ENCODE assay signal across 1 cellular context in genomic region chr3:61537366-61537765, GRCh38.
TF ChIP-seq lines count a peak whose summit lies in the region.

No MANE protein-coding gene starts in this region.

TF ChIP-seq in HepG2, 621 proteins besides CTCF, POLR2A, EP300 and RAD21:
- TF ChIP-seq ELF3 (CRISPR knock-in tag; IDR thresholded peaks at IDR 0.05) (0 out of 2 replicates have a peak, but pooled peaks have one; percentile 20), ZNF430 (CRISPR knock-in tag; IDR thresholded peaks at IDR 0.05) (no peak), ETV5 (CRISPR knock-in tag; IDR thresholded peaks at IDR 0.05; ENCODE audit: borderline replicate concordance) (peak; percentile 44; the same call in 1 of the 2 replicates), TEAD3 (CRISPR knock-in tag; optimal IDR thresholded peaks at IDR 0.05; ENCODE audit: borderline replicate concordance) (peak; percentile 25), GABPA (IDR thresholded peaks at IDR 0.05; ENCODE audit: low read depth, low read length) (no peak), GABPA (CRISPR knock-in tag; IDR thresholded peaks at IDR 0.05; ENCODE audit: low read depth) (0 out of 2 replicates have a peak, but pooled peaks have one; percentile 10)
- TF ChIP-seq, protein P1, sequence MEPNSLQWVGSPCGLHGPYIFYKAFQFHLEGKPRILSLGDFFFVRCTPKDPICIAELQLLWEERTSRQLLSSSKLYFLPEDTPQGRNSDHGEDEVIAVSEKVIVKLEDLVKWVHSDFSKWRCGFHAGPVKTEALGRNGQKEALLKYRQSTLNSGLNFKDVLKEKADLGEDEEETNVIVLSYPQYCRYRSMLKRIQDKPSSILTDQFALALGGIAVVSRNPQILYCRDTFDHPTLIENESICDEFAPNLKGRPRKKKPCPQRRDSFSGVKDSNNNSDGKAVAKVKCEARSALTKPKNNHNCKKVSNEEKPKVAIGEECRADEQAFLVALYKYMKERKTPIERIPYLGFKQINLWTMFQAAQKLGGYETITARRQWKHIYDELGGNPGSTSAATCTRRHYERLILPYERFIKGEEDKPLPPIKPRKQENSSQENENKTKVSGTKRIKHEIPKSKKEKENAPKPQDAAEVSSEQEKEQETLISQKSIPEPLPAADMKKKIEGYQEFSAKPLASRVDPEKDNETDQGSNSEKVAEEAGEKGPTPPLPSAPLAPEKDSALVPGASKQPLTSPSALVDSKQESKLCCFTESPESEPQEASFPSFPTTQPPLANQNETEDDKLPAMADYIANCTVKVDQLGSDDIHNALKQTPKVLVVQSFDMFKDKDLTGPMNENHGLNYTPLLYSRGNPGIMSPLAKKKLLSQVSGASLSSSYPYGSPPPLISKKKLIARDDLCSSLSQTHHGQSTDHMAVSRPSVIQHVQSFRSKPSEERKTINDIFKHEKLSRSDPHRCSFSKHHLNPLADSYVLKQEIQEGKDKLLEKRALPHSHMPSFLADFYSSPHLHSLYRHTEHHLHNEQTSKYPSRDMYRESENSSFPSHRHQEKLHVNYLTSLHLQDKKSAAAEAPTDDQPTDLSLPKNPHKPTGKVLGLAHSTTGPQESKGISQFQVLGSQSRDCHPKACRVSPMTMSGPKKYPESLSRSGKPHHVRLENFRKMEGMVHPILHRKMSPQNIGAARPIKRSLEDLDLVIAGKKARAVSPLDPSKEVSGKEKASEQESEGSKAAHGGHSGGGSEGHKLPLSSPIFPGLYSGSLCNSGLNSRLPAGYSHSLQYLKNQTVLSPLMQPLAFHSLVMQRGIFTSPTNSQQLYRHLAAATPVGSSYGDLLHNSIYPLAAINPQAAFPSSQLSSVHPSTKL (CRISPR knock-in tag; IDR thresholded peaks at IDR 0.05) = peak; percentile 26; the same call in 1 of the 2 replicates
